Comparison of ENCODE assay signal across 2 cellular contexts in the genomic region with DNA sequence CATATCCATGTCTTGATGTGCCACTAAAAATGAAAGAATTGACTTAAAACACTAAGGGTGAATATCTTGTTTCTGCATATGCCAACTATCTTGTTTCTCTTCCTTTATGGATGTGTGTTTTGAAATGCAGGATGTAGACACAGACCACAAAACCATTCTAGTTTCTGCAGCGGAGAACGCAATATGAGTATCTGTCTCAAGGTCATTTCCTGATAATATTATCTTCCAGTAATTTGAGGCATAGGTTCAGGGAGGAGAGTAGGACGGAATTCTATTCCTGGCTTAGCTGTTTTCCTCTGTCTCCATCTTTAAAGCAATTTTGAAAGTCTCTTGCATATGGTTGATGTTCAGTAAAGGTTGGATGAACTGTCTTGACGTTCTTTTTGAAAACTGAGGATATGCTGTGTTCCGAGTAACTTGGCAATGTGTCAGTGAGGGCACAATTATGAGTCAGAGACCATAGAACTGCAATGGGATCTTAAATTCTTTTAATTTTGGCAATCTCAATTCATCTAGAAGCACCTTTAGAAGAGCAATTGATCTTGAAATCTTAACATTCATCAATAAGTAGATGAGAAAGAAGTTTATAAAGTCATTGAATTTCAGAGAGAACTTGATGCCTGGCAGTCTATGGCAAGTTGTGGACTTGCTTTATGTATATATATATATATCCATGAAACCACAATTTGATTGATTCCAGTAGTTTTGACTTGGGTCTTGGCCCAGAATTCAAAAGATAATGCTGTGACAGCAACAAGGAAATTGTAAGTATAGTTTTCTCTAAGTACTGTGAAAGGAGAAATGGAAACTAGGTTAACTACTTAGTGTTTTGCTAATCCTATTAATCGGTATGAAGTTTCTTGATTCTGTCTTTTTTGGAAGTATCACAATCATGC.
A peak's percentile ranks its signal among the peaks of the same experiment; 100 is the strongest.
TF ChIP-seq lines count a peak whose summit lies in the region.

No MANE protein-coding gene starts in this region.

TF ChIP-seq in HepG2, 621 proteins besides CTCF, POLR2A, EP300 and RAD21:
- no peak for TF ChIP-seq ATF7 (IDR thresholded peaks at IDR 0.05)
- TF ChIP-seq ATF7 (CRISPR knock-in tag; IDR thresholded peaks at IDR 0.05): no peak
- TF ChIP-seq, protein P1, sequence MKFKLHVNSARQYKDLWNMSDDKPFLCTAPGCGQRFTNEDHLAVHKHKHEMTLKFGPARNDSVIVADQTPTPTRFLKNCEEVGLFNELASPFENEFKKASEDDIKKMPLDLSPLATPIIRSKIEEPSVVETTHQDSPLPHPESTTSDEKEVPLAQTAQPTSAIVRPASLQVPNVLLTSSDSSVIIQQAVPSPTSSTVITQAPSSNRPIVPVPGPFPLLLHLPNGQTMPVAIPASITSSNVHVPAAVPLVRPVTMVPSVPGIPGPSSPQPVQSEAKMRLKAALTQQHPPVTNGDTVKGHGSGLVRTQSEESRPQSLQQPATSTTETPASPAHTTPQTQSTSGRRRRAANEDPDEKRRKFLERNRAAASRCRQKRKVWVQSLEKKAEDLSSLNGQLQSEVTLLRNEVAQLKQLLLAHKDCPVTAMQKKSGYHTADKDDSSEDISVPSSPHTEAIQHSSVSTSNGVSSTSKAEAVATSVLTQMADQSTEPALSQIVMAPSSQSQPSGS (CRISPR knock-in tag; IDR thresholded peaks at IDR 0.05): no peak
- TF ChIP-seq RARA (CRISPR knock-in tag; IDR thresholded peaks at IDR 0.05): no peak
- no peak for TF ChIP-seq KAT7 (CRISPR knock-in tag; IDR thresholded peaks at IDR 0.05; ENCODE audit: borderline replicate concordance)
- TF ChIP-seq TMF1 (CRISPR knock-in tag; IDR thresholded peaks at IDR 0.05; ENCODE audit: low read depth): no peak
- no peak for TF ChIP-seq PAX8 (CRISPR knock-in tag; IDR thresholded peaks at IDR 0.05; ENCODE audit: borderline replicate concordance)
- no peak for TF ChIP-seq ZNF44 (CRISPR knock-in tag; IDR thresholded peaks at IDR 0.05)
- TF ChIP-seq, protein P2, sequence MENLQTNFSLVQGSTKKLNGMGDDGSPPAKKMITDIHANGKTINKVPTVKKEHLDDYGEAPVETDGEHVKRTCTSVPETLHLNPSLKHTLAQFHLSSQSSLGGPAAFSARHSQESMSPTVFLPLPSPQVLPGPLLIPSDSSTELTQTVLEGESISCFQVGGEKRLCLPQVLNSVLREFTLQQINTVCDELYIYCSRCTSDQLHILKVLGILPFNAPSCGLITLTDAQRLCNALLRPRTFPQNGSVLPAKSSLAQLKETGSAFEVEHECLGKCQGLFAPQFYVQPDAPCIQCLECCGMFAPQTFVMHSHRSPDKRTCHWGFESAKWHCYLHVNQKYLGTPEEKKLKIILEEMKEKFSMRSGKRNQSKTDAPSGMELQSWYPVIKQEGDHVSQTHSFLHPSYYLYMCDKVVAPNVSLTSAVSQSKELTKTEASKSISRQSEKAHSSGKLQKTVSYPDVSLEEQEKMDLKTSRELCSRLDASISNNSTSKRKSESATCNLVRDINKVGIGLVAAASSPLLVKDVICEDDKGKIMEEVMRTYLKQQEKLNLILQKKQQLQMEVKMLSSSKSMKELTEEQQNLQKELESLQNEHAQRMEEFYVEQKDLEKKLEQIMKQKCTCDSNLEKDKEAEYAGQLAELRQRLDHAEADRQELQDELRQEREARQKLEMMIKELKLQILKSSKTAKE (CRISPR knock-in tag; IDR thresholded peaks at IDR 0.05; ENCODE audit: borderline replicate concordance): no peak
- no peak for TF ChIP-seq ZBTB7B (CRISPR knock-in tag; IDR thresholded peaks at IDR 0.05)
- no peak for TF ChIP-seq MAFK (conservative IDR thresholded peaks at IDR 0.05 in 1 of 2, IDR thresholded peaks at IDR 0.05 in 1 of 2; ENCODE audit: low read length in 2 of 2)
- TF ChIP-seq, protein P3, sequence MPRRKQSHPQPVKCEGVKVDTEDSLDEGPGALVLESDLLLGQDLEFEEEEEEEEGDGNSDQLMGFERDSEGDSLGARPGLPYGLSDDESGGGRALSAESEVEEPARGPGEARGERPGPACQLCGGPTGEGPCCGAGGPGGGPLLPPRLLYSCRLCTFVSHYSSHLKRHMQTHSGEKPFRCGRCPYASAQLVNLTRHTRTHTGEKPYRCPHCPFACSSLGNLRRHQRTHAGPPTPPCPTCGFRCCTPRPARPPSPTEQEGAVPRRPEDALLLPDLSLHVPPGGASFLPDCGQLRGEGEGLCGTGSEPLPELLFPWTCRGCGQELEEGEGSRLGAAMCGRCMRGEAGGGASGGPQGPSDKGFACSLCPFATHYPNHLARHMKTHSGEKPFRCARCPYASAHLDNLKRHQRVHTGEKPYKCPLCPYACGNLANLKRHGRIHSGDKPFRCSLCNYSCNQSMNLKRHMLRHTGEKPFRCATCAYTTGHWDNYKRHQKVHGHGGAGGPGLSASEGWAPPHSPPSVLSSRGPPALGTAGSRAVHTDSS (CRISPR knock-in tag; conservative IDR thresholded peaks at IDR 0.05): no peak
- no peak for TF ChIP-seq ADNP (CRISPR knock-in tag; IDR thresholded peaks at IDR 0.05)
- no peak for TF ChIP-seq AKAP8 (CRISPR knock-in tag; IDR thresholded peaks at IDR 0.05)
TF ChIP-seq in HepG2: peak in this region for 0.

TF ChIP-seq in K562, 482 proteins besides CTCF, POLR2A, EP300 and RAD21:
- TF ChIP-seq TCF3 (CRISPR knock-in tag; IDR thresholded peaks at IDR 0.05): 0 out of 2 replicates have a peak, but pooled peaks have one; percentile 16
- no peak for TF ChIP-seq TBL1XR1 (IDR thresholded peaks at IDR 0.05; ENCODE audit: low read length in 2 of 2)
- TF ChIP-seq, protein P4, sequence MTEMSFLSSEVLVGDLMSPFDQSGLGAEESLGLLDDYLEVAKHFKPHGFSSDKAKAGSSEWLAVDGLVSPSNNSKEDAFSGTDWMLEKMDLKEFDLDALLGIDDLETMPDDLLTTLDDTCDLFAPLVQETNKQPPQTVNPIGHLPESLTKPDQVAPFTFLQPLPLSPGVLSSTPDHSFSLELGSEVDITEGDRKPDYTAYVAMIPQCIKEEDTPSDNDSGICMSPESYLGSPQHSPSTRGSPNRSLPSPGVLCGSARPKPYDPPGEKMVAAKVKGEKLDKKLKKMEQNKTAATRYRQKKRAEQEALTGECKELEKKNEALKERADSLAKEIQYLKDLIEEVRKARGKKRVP (CRISPR knock-in tag; IDR thresholded peaks at IDR 0.05): no peak
- no peak for TF ChIP-seq EGR1 (conservative IDR thresholded peaks at IDR 0.05)
- TF ChIP-seq, protein P5, sequence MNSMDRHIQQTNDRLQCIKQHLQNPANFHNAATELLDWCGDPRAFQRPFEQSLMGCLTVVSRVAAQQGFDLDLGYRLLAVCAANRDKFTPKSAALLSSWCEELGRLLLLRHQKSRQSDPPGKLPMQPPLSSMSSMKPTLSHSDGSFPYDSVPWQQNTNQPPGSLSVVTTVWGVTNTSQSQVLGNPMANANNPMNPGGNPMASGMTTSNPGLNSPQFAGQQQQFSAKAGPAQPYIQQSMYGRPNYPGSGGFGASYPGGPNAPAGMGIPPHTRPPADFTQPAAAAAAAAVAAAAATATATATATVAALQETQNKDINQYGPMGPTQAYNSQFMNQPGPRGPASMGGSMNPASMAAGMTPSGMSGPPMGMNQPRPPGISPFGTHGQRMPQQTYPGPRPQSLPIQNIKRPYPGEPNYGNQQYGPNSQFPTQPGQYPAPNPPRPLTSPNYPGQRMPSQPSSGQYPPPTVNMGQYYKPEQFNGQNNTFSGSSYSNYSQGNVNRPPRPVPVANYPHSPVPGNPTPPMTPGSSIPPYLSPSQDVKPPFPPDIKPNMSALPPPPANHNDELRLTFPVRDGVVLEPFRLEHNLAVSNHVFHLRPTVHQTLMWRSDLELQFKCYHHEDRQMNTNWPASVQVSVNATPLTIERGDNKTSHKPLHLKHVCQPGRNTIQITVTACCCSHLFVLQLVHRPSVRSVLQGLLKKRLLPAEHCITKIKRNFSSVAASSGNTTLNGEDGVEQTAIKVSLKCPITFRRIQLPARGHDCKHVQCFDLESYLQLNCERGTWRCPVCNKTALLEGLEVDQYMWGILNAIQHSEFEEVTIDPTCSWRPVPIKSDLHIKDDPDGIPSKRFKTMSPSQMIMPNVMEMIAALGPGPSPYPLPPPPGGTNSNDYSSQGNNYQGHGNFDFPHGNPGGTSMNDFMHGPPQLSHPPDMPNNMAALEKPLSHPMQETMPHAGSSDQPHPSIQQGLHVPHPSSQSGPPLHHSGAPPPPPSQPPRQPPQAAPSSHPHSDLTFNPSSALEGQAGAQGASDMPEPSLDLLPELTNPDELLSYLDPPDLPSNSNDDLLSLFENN (IDR thresholded peaks at IDR 0.05; ENCODE audit: low read depth in 2 of 2, low read length in 2 of 2): no peak
- TF ChIP-seq IFI16 (CRISPR knock-in tag; IDR thresholded peaks at IDR 0.05): no peak
- no peak for TF ChIP-seq HNRNPL (IDR thresholded peaks at IDR 0.05; ENCODE audit: low read depth, low read length)
- TF ChIP-seq, protein P6, sequence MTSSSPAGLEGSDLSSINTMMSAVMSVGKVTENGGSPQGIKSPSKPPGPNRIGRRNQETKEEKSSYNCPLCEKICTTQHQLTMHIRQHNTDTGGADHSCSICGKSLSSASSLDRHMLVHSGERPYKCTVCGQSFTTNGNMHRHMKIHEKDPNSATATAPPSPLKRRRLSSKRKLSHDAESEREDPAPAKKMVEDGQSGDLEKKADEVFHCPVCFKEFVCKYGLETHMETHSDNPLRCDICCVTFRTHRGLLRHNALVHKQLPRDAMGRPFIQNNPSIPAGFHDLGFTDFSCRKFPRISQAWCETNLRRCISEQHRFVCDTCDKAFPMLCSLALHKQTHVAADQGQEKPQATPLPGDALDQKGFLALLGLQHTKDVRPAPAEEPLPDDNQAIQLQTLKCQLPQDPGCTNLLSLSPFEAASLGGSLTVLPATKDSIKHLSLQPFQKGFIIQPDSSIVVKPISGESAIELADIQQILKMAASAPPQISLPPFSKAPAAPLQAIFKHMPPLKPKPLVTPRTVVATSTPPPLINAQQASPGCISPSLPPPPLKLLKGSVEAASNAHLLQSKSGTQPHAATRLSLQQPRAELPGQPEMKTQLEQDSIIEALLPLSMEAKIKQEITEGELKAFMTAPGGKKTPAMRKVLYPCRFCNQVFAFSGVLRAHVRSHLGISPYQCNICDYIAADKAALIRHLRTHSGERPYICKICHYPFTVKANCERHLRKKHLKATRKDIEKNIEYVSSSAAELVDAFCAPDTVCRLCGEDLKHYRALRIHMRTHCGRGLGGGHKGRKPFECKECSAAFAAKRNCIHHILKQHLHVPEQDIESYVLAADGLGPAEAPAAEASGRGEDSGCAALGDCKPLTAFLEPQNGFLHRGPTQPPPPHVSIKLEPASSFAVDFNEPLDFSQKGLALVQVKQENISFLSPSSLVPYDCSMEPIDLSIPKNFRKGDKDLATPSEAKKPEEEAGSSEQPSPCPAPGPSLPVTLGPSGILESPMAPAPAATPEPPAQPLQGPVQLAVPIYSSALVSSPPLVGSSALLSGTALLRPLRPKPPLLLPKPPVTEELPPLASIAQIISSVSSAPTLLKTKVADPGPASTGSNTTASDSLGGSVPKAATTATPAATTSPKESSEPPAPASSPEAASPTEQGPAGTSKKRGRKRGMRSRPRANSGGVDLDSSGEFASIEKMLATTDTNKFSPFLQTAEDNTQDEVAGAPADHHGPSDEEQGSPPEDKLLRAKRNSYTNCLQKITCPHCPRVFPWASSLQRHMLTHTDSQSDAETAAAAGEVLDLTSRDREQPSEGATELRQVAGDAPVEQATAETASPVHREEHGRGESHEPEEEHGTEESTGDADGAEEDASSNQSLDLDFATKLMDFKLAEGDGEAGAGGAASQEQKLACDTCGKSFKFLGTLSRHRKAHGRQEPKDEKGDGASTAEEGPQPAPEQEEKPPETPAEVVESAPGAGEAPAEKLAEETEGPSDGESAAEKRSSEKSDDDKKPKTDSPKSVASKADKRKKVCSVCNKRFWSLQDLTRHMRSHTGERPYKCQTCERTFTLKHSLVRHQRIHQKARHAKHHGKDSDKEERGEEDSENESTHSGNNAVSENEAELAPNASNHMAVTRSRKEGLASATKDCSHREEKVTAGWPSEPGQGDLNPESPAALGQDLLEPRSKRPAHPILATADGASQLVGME (CRISPR knock-in tag; IDR thresholded peaks at IDR 0.05): no peak
- TF ChIP-seq ZNF57 (CRISPR knock-in tag; IDR thresholded peaks at IDR 0.05): no peak
- 0 out of 2 replicates have a peak, but pooled peaks have one; percentile 23 for TF ChIP-seq FOSL1 (tag; conservative IDR thresholded peaks at IDR 0.05)
- TF ChIP-seq KLF10 (CRISPR knock-in tag; IDR thresholded peaks at IDR 0.05): no peak
- TF ChIP-seq BCOR (IDR thresholded peaks at IDR 0.05): no peak
- TF ChIP-seq RCOR1 (IDR thresholded peaks at IDR 0.05; ENCODE audit: borderline replicate concordance in 1 of 2, low read depth in 2 of 2, low read length in 2 of 2): no peak
- TF ChIP-seq ZNF75A (CRISPR knock-in tag; IDR thresholded peaks at IDR 0.05): no peak
- no peak for TF ChIP-seq BMI1 (IDR thresholded peaks at IDR 0.05; ENCODE audit: low read length)
